ENCODE assay signal across 27 cellular contexts in the genomic region with DNA sequence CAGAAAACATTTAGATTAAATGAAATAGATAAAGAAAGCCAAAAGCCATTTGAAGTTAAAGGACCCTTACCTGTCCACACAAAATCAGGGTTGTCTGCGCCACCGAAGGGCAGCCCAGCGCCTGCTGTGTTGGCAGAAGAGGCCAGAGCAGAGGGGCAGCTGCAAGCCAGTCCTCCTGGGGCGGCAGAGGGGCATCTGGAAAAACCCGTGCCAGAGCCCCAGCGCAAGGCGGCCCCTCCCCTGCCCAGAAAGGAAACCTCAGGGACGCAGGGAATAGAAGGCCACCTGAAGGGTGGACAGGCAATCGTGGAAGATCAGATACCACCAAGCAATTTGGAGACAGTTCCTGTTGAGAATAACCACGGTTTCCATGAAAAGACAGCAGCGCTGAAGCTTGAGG. TPM values are rescaled to one million over a fixed set of nuclear protein-coding genes. Genes with fewer than 3 reads are reported as not detected.
"Had no signal": no experiment of that assay in that cellular context is flagged by ENCODE, and none has a peak within 500 bp of the region (broad histone marks: within the 10 kb centered on the region; RNA-seq: fewer than 3 reads in every experiment).

No MANE protein-coding gene starts in this region.

- H3K27ac ChIP-seq: adrenal gland, body of pancreas, SJCRH30, SK-N-MC had no signal

- H3K9me3 ChIP-seq: adrenal gland, body of pancreas, SJCRH30 had no signal

- H3K4me3 ChIP-seq: adrenal gland, body of pancreas, SJCRH30, SK-N-MC had no signal

- H3K27me3 ChIP-seq: adrenal gland, body of pancreas, SJCRH30 had no signal

- FAIRE-seq: astrocyte, bronchial epithelial cell, TTC549 had no signal

- ATAC-seq: activated CD8-positive, alpha-beta T cell treated with anti-CD3 and anti-CD28 coated beads for 36 hours; activated naive CD4-positive, alpha-beta T cell treated with anti-CD3 and anti-CD28 coated beads, Interleukin-2, amount 50 U/mL, for 72 hours; body of pancreas had no signal

- H3K4me1 ChIP-seq: adrenal gland, body of pancreas, SJCRH30 had no signal

- DNase-seq: activated CD4-positive, alpha-beta T cell treated with anti-CD3 and anti-CD28 coated beads, Interleukin-2, amount 10 ng/mL, durations not matched to agents 24 days and 14 days; activated CD4-positive, alpha-beta T cell treated with anti-CD3 and anti-CD28 coated beads, Interleukin-2, amount 50 U/mL, for 4 hours; activated CD8-positive, alpha-beta T cell treated with anti-CD3 and anti-CD28 coated beads for 36 hours; activated gamma-delta T cell treated with Interleukin-2 at 50 U/mL for 16 hours; activated naive CD4-positive, alpha-beta T cell treated with anti-CD3 and anti-CD28 coated beads for 36 hours; activated T-cell treated with anti-CD3 and anti-CD28 coated beads, Interleukin-2, amount 50 U/mL, for 24 hours; adrenal gland; body of pancreas; caudate nucleus; cerebellar nuclear complex; NCI-H1092; NCI-H1436 treated with DMSO at 0.1 percent for 48 hours; NCI-H1694 treated with DMSO at 0.1 percent for 48 hours; NCI-H2029; NCI-H510A; NCI-H526; NCI-H748 treated with DMSO at 0.1 percent for 48 hours; NK-92 treated with Interleukin-12 subunit alpha and Interleukin-12 subunit beta, amount 100 ng/mL, for 24 hours; SHP77; SJCRH30 had no signal

RNA-seq across cellular contexts. Expression of a gene that starts 21.6 kb away (rescaled TPM):
- total RNA-seq: activated CD8-positive, alpha-beta memory T cell treated with anti-CD3 and anti-CD28 coated beads for 36 hours; adrenal gland; bronchial epithelial cell; RPMI7951; SJCRH30 had no signal
- polyA plus RNA-seq: adrenal gland had no signal
